8 cellular contexts compared by ENCODE assay signal in genomic region chr5:134845335-134845851, GRCh38. TPM values are rescaled to one million over a fixed set of nuclear protein-coding genes. Genes with fewer than 3 reads are reported as not detected.
DNase-seq lines count a peak whose midpoint lies in the region; ATAC-seq and TF ChIP-seq lines count a peak whose summit lies in the region.

No MANE protein-coding gene starts in this region.

- TF ChIP-seq EP300 in Ishikawa (IDR thresholded peaks at IDR 0.05; ENCODE audit: borderline replicate concordance), result no peak

- H3K9ac ChIP-seq in colonic mucosa (ENCODE audit: low read depth in 2 of 2, low read length in 2 of 2), result peak overlapping the region; percentile 81 to 82

- peak overlapping the region; percentile 88 to 96 (median 93) for H3K4me3 Mint-ChIP-seq in naive B cell

- intact Hi-C loops in colonic mucosa (cut with DNase I), result no loop called here

- no peak for TF ChIP-seq RAD21 in Ishikawa (IDR thresholded peaks at IDR 0.05; ENCODE audit: low read depth)

- peak overlapping the region; percentile 97 for H3K27ac ChIP-seq in colonic mucosa

- H3K27me3 ChIP-seq in colonic mucosa, result no peaks in the 10 kb centered on the region

- H3K27me3 Mint-ChIP-seq in naive B cell, result no peaks in the 10 kb centered on the region

- ATAC-seq in naive B cell (ENCODE audit: low read depth in 2 of 2) (no peak), GM18858 (IDR thresholded peaks at IDR 0.05; ENCODE audit: unreplicated experiment) (no peak), HG02981 (IDR thresholded peaks at IDR 0.05; ENCODE audit: unreplicated experiment) (no peak)

- DNase-seq in AG10803 (ENCODE audit: low read depth), result peak; percentile 45
- no peak for DNase-seq in colonic mucosa
- DNase-seq in naive B cell, result no peak
- DNase-seq in RPMI8226, result no peak
- no peak for DNase-seq in GOT3 (lab: John Stamatoyannopoulos, UW)

- H3K36me3 ChIP-seq in colonic mucosa, result no peaks in the 10 kb centered on the region

- peaks cover 21 to 35% (median 33%) of the 10 kb centered on the region in 3 donors for H3K4me1 Mint-ChIP-seq in naive B cell

- no peaks in the 10 kb centered on the region for H3K36me3 Mint-ChIP-seq in naive B cell

- H3K9me3 ChIP-seq in colonic mucosa, result no peaks in the 10 kb centered on the region

- H3K9me3 Mint-ChIP-seq in naive B cell, result no peaks in the 10 kb centered on the region

- no peak for TF ChIP-seq CTCF in AG10803 (conservative IDR thresholded peaks at IDR 0.05; ENCODE audit: low read length)
- TF ChIP-seq CTCF in colonic mucosa (IDR thresholded peaks at IDR 0.05), result no peak

- H3K27ac Mint-ChIP-seq in naive B cell, result peak overlapping the region; percentile 93 to 98 (median 96)

- peaks cover 7% of the 10 kb centered on the region for H3K4me1 ChIP-seq in colonic mucosa

- H3K4me3 ChIP-seq in AG10803 (ENCODE audit: low read length), result peak overlapping the region; percentile 35
- H3K4me3 ChIP-seq in colonic mucosa, result peak overlapping the region; percentile 88

TF ChIP-seq in Ishikawa, 13 proteins besides CTCF, POLR2A, EP300 and RAD21:
- no peak for TF ChIP-seq USF1 (IDR thresholded peaks at IDR 0.05)
- 0 out of 2 replicates have a peak, but pooled peaks have one; percentile 5 for TF ChIP-seq FOXM1 (IDR thresholded peaks at IDR 0.05; ENCODE audit: borderline replicate concordance, low read depth)
TF ChIP-seq in Ishikawa: peak in this region for 1.

RNA-seq across cellular contexts. Expression of gene C5orf24, which starts 0.4 kb away (rescaled TPM):
- total RNA-seq in colonic mucosa, result 10 to 100 TPM; 24.2 to 31.0 TPM
- 10 to 100 TPM in 5 of 6 donors, 1 to 10 TPM in 1; 5.7 to 15.3 (median 12.0) TPM for polyA plus RNA-seq in naive B cell (ENCODE audit: low read depth in 6 of 6)

RNA-seq across cellular contexts. Expression of gene TXNDC15, which starts 28.8 kb away (rescaled TPM):
- total RNA-seq in colonic mucosa, result 10 to 100 TPM; 30.7 to 31.8 TPM
- 10 to 100 TPM in 2 of 6 donors, 1 to 10 TPM in 4; 6.7 to 14.8 (median 9.1) TPM for polyA plus RNA-seq in naive B cell (ENCODE audit: low read depth in 6 of 6)

RNA-seq across cellular contexts. Expression of gene PCBD2, which starts 59.5 kb away (rescaled TPM):
- total RNA-seq in colonic mucosa, result 10 to 100 TPM; 10.3 to 13.9 TPM
- 10 to 100 TPM in 5 of 6 donors, 1 to 10 TPM in 1; 9.5 to 15.5 (median 12.7) TPM for polyA plus RNA-seq in naive B cell (ENCODE audit: low read depth in 6 of 6)
